In the genomic region with DNA sequence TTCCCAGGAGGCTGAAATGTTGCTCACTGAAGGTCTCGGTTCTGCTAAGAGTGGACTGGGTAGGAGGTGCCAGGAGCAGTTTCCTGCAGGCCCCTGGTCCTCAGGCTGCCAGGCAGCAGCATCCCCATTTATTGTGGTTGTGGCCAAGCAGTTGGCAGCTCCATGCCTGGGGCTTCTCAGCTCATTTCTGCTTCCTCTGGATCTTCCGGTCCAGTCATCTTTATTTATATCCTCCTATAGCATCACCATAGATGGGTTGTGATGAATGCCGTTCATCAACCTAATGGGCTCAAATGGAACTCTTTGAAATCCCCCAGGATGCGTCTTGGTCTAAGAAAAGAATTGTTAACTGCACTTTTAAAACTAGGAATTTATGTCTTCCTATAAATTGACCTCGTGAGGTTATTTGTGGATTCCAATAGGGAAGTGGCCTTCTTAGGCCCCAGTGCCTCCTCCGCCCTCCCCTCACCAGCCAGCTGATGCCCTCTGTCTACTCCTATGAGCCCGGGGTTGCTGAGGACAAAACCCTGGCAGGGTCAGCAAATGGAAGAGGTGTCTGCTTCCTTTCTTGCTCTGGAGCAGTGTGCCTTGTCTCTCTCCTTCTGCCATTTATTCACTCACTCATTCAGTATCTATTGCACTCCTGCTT, we compare ENCODE assay signal across 1 cellular context.
TF ChIP-seq lines count a peak whose summit lies in the region.

No MANE protein-coding gene starts in this region.

TF ChIP-seq in H1, 55 proteins besides CTCF, POLR2A, EP300 and RAD21:
- no peak for TF ChIP-seq RBBP5 (IDR thresholded peaks at IDR 0.05; ENCODE audit: borderline replicate concordance, low read depth, low read length)
- TF ChIP-seq KDM5A (IDR thresholded peaks at IDR 0.05; ENCODE audit: low read length), result no peak
- TF ChIP-seq SIRT6 (IDR thresholded peaks at IDR 0.05; ENCODE audit: low read length), result no peak
- no peak for TF ChIP-seq TEAD4 (IDR thresholded peaks at IDR 0.05; ENCODE audit: low read depth, low read length)
- no peak for TF ChIP-seq ASH2L (IDR thresholded peaks at IDR 0.05; ENCODE audit: low read length)
- TF ChIP-seq RNF2 (IDR thresholded peaks at IDR 0.05; ENCODE audit: borderline replicate concordance, low read depth, low read length, missing control alignments, poor library complexity, severe bottlenecking), result no peak
- no peak for TF ChIP-seq BACH1 (IDR thresholded peaks at IDR 0.05; ENCODE audit: low read length)
- no peak for TF ChIP-seq GTF2F1 (IDR thresholded peaks at IDR 0.05; ENCODE audit: borderline replicate concordance, low read depth, low read length)
- TF ChIP-seq POU5F1 (IDR thresholded peaks at IDR 0.05; ENCODE audit: low read depth, low read length), result no peak
- TF ChIP-seq SRF (IDR thresholded peaks at IDR 0.05; ENCODE audit: low read depth, low read length), result no peak
